Comparison of ENCODE assay signal across 13 cellular contexts in the genomic region with DNA sequence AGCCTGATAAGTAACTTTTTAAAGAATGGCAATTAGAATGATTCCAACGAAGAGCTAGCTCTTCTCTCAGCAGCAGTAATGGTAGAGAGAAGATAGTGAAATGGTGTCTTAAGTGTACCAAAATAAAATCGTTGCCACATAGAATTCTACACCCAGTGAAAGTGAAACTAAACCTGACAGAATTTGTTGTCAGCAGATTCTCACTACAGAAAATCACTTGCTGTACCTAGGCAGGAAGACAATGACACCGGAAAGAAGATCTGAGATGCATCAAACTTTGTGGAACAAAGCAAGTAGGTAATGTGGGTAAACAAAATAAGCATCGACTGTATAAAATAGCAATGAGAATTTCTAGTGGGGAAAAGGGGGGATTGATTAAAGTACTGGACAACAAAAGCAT. TPM values are rescaled to one million over a fixed set of nuclear protein-coding genes. Genes with fewer than 3 reads are reported as not detected.
DNase-seq lines count a peak whose midpoint lies in the region; ATAC-seq, FAIRE-seq and TF ChIP-seq lines count a peak whose summit lies in the region.
"Had no signal": no experiment of that assay in that cellular context is flagged by ENCODE, and none has a peak within 500 bp of the region (broad histone marks: within the 10 kb centered on the region; RNA-seq: fewer than 3 reads in every experiment).

No MANE protein-coding gene starts in this region.

- H3K36me3 ChIP-seq in PC-9 (ENCODE audit: low read depth): no peaks in the 10 kb centered on the region
- no peaks in the 10 kb centered on the region for H3K36me3 ChIP-seq in HepG2 (replicated peaks in 1 of 2; ENCODE audit: control insufficient read depth in 1 of 2, insufficient read depth in 2 of 2, low read length in 2 of 2)
- H3K36me3 ChIP-seq: SJCRH30, vagina had no signal

- H3K27ac Mint-ChIP-seq in CD4-positive, alpha-beta T cell: peak overlapping the region; percentile 86

- H3K27me3 ChIP-seq in CD4-positive, alpha-beta T cell (ENCODE audit: control insufficient read depth, insufficient read depth, low read length): no peaks in the 10 kb centered on the region
- H3K27me3 ChIP-seq in PC-9 (ENCODE audit: insufficient read depth, low read depth) (peaks cover 52% of the 10 kb centered on the region), HepG2 (ENCODE audit: control insufficient read depth in 1 of 2, insufficient read depth in 2 of 2, low read length in 2 of 2) (0 out of 5 replicates have a peak, but pooled peaks cover 0 to 4% of the 10 kb centered on the region in 2 experiments), dorsolateral prefrontal cortex (peaks cover 0 to 7% (median 0%) of the 10 kb centered on the region in 45 donors)
- H3K27me3 ChIP-seq: SJCRH30, vagina had no signal

- H3K27me3 Mint-ChIP-seq in CD4-positive, alpha-beta T cell: no peaks in the 10 kb centered on the region

- no peak for TF ChIP-seq CTCF in CD4-positive, alpha-beta T cell (IDR thresholded peaks at IDR 0.05)
- TF ChIP-seq CTCF in PC-9 (conservative IDR thresholded peaks at IDR 0.05) (no peak), HepG2 (CRISPR knock-in tag; IDR thresholded peaks at IDR 0.05) (no peak), dorsolateral prefrontal cortex (IDR thresholded peaks at IDR 0.05 in 54 of 56, conservative IDR thresholded peaks at IDR 0.05 in 2 of 56; ENCODE audit: low read depth in 1 of 56, partially characterized antibody in 56 of 56) (no peak)

- ATAC-seq in CD4-positive, alpha-beta T cell (ENCODE audit: poor library complexity): peak; percentile 95
- peak; percentile 70 for ATAC-seq in GM19043 (IDR thresholded peaks at IDR 0.05; ENCODE audit: low read depth, unreplicated experiment)
- ATAC-seq in HepG2: peak; percentile 40

- peaks cover 24% of the 10 kb centered on the region for H3K4me1 Mint-ChIP-seq in CD4-positive, alpha-beta T cell (ENCODE audit: low read depth)

- H3K9me2 ChIP-seq in PC-9 (ENCODE audit: insufficient read depth): no peaks in the 10 kb centered on the region

- CTCF ChIA-PET in CD4-positive, alpha-beta T cell (lab: Charles Lee): interaction anchor here (1.3 kb wide), 1 partner anchor 425 kb away, joined by 5 read pairs; no protein-coding TSS in a partner anchor
- CTCF ChIA-PET in PC-9 (lab: Charles Lee) (no interaction called here), HepG2 (lab: Yijun Ruan, JAX; ENCODE audit: low intra/inter-chr PET ratio, low total read pairs) (no interaction called here)

- no TSS peak for BruUV-seq in PC-9 (replicated peaks; lab: Mats Ljungman, UMichigan)
- no TSS peak for BruUV-seq in HepG2 (replicated peaks; lab: Mats Ljungman, UMichigan)

- H3K9ac ChIP-seq in HepG2 (ENCODE audit: insufficient read depth, low read depth, low read length): no peak overlapping the region

- H3K36me3 Mint-ChIP-seq in CD4-positive, alpha-beta T cell (ENCODE audit: low read depth): peaks cover 5% of the 10 kb centered on the region

- FAIRE-seq in HepG2 (lab: Jason Lieb, UNC): no peak

- DNase-seq in CD4-positive, alpha-beta T cell: no peak
- DNase-seq in PC-9: no peak
- no peak for DNase-seq in HepG2 (ENCODE audit: low spot score)
- no peak for DNase-seq in DMS 273 treated with DMSO at 0.1 percent for 48 hours (lab: John Stamatoyannopoulos, UW)
- no peak for DNase-seq in dorsolateral prefrontal cortex
- no peak for DNase-seq in kidney tubule cell (ENCODE audit: low spot score)
- DNase-seq in HuH-7 (ENCODE audit: low spot score): no peak
- DNase-seq: DMS79; effector CD8-positive, alpha-beta T cell; NCI-H1105 treated with DMSO at 0.1 percent for 48 hours; SJCRH30 had no signal

- no peak for TF ChIP-seq POLR2A in HepG2 (IDR thresholded peaks at IDR 0.05; ENCODE audit: insufficient read depth in 1 of 2, low read depth in 2 of 2, low read length in 2 of 2)

- H3K4me1 ChIP-seq in PC-9 (replicated peaks; ENCODE audit: insufficient read depth) (no peaks in the 10 kb centered on the region), HepG2 (ENCODE audit: insufficient read depth, low read length) (peaks cover 12% of the 10 kb centered on the region; the same call in 1 of the 2 replicates)
- H3K4me1 ChIP-seq: SJCRH30, vagina had no signal

- TF ChIP-seq RAD21 in HepG2 (CRISPR knock-in tag; IDR thresholded peaks at IDR 0.05): no peak

- peak overlapping the region; percentile 79 for H3K4me3 Mint-ChIP-seq in CD4-positive, alpha-beta T cell

- H3K9me3 ChIP-seq in CD4-positive, alpha-beta T cell (ENCODE audit: control insufficient read depth, low read length): no peaks in the 10 kb centered on the region
- H3K9me3 ChIP-seq in PC-9 (ENCODE audit: insufficient read depth, low read depth) (no peaks in the 10 kb centered on the region; the same call in 1 of the 2 replicates), HepG2 (ENCODE audit: low read length) (no peaks in the 10 kb centered on the region)
- H3K9me3 ChIP-seq: SJCRH30, vagina had no signal

- no peak for TF ChIP-seq EP300 in HepG2 (IDR thresholded peaks at IDR 0.05; ENCODE audit: low read depth in 2 of 2, low read length in 2 of 2)
- no peak for TF ChIP-seq EP300 in HepG2 (CRISPR knock-in tag; IDR thresholded peaks at IDR 0.05; ENCODE audit: borderline replicate concordance)

- no peaks in the 10 kb centered on the region for H3F3A ChIP-seq in PC-9 (ENCODE audit: insufficient read depth, low read depth)

- H4K20me1 ChIP-seq in PC-9 (ENCODE audit: insufficient read depth) (no peaks in the 10 kb centered on the region), HepG2 (ENCODE audit: insufficient read depth, low read length) (no peaks in the 10 kb centered on the region)

- WGBS in HepG2 (ENCODE audit: low lambda C conversion rate): 2% methylated on average over 4 of the region's 4 CpGs

- H2AFZ ChIP-seq in PC-9 (peak overlapping the region; percentile 9; the same call in 1 of the 2 replicates), HepG2 (ENCODE audit: low read length) (peak overlapping the region; percentile 66)

- intact Hi-C loops in CD4-positive, alpha-beta T cell (cut with DNase I, micrococcal nuclease): no loop called here
- intact Hi-C loops in PC-9 (cut with micrococcal nuclease; ENCODE audit: unreplicated experiment): no loop called here
- intact Hi-C loops in HepG2 (cut with micrococcal nuclease; ENCODE audit: unreplicated experiment): no loop called here
- intact Hi-C loops in dorsolateral prefrontal cortex (cut with DNase I): no loop called here

- H3K27ac ChIP-seq in CD4-positive, alpha-beta T cell (ENCODE audit: low read depth, low read length): peak overlapping the region; percentile 5
- H3K27ac ChIP-seq in PC-9: no peak overlapping the region
- no peak overlapping the region for H3K27ac ChIP-seq in HepG2 (ENCODE audit: extremely low read length, insufficient read depth, low read length)
- H3K27ac ChIP-seq in dorsolateral prefrontal cortex: no peak overlapping the region
- H3K27ac ChIP-seq: SJCRH30, vagina had no signal

- peaks cover 14% of the 10 kb centered on the region for H3K9me3 Mint-ChIP-seq in CD4-positive, alpha-beta T cell

- H3K4me3 ChIP-seq in PC-9: peak overlapping the region; percentile 20; the same call in 1 of the 2 replicates
- peak overlapping the region; percentile 42 to 46 (median 42) for H3K4me3 ChIP-seq in HepG2 (replicated peaks in 1 of 3; ENCODE audit: insufficient read depth in 1 of 3, low read depth in 2 of 3, low read length in 3 of 3)
- no peak overlapping the region for H3K4me3 ChIP-seq in dorsolateral prefrontal cortex
- H3K4me3 ChIP-seq: SJCRH30 had no signal

- H3K4me2 ChIP-seq in PC-9: peak overlapping the region; percentile 48
- H3K4me2 ChIP-seq in HepG2 (ENCODE audit: low read depth, low read length): peak overlapping the region; percentile 65

- H3K79me2 ChIP-seq in PC-9 (ENCODE audit: low read depth) (no peaks in the 10 kb centered on the region), HepG2 (ENCODE audit: insufficient read depth, low read length) (no peaks in the 10 kb centered on the region)

- in situ Hi-C loops in HepG2 (cut with HindIII; ENCODE audit: extremely low pct_ligation_motif_present, low pct_unique_long_range_greater_than_20kb): no loop called here

- POLR2A ChIA-PET in CD4-positive, alpha-beta T cell (lab: Charles Lee): interaction anchor here (0.7 to 1.8 kb wide), 3 partner anchors 9 to 246 kb away, joined by 3 to 8 read pairs (median 4); no protein-coding TSS in a partner anchor
- POLR2A ChIA-PET in PC-9 (lab: Charles Lee; ENCODE audit: unreplicated experiment): interaction anchor here (0.6 kb wide), 1 partner anchor 213 kb away, joined by 6 read pairs; no protein-coding TSS in a partner anchor
- POLR2A ChIA-PET in HepG2 (lab: Yijun Ruan, JAX): no interaction called here

TF ChIP-seq in HepG2, 621 proteins besides CTCF, POLR2A, EP300 and RAD21 (continues in another document):
- TF ChIP-seq MED1 (CRISPR knock-in tag; IDR thresholded peaks at IDR 0.05): no peak
- peak in 1 of 2 experiments; percentile 15; a peak in 1 of 4 replicates for TF ChIP-seq MAFK (conservative IDR thresholded peaks at IDR 0.05 in 1 of 2, IDR thresholded peaks at IDR 0.05 in 1 of 2; ENCODE audit: low read length in 2 of 2)
- TF ChIP-seq JUNB (CRISPR knock-in tag; IDR thresholded peaks at IDR 0.05; ENCODE audit: borderline replicate concordance): no peak

RNA-seq across cellular contexts. Expression of a gene that starts 20.7 kb away (rescaled TPM):
- under 1 TPM; 0.20 to 0.52 TPM for total RNA-seq in CD4-positive, alpha-beta T cell
- total RNA-seq in PC-9 (2021): not detected in 2 replicates
- not detected in 2 replicates for total RNA-seq in HepG2 (2016; rRNA removed; fragmentation: Illumina TruSeq; extraction: Trizol)
- total RNA-seq in HepG2 (2016; cell fraction: cytosol; rRNA removed; fragmentation: Illumina TruSeq; extraction: Trizol; ENCODE audit: low read depth): not detected in 2 replicates
- total RNA-seq in HepG2 (2016; cell fraction: insoluble cytoplasmic fraction; rRNA removed; fragmentation: Illumina TruSeq; extraction: Trizol): not detected in 2 replicates
- not detected in 2 replicates for total RNA-seq in HepG2 (2016; cell fraction: membrane; rRNA removed; fragmentation: Illumina TruSeq; extraction: Trizol)
- not detected in 2 replicates for total RNA-seq in HepG2 (2016; cell fraction: nucleus; rRNA removed; fragmentation: Illumina TruSeq; extraction: Trizol)
- not detected in 2 replicates for polyA plus RNA-seq in HepG2 (2011; rRNA removed)
- not detected in 2 replicates for polyA plus RNA-seq in HepG2 (2011; cell fraction: cytosol; rRNA removed)
- polyA plus RNA-seq in HepG2 (2011; cell fraction: nucleus; rRNA removed): not detected in 2 replicates
- polyA plus RNA-seq in HepG2 (2012): not detected in 2 replicates
- not detected in 2 replicates for polyA plus RNA-seq in HepG2 (2016; cell fraction: cytosol; fragmentation: Illumina TruSeq; extraction: Trizol; ENCODE audit: low read depth)
- polyA plus RNA-seq in HepG2 (2016; cell fraction: insoluble cytoplasmic fraction; fragmentation: Illumina TruSeq; extraction: Trizol; ENCODE audit: low read depth): not detected in 2 replicates
- not detected in 2 replicates for polyA plus RNA-seq in HepG2 (2016; cell fraction: membrane; fragmentation: Illumina TruSeq; extraction: Trizol; ENCODE audit: low read depth)
- polyA plus RNA-seq in HepG2 (2016; cell fraction: nucleus; fragmentation: Illumina TruSeq; extraction: Trizol; ENCODE audit: insufficient read depth, low read depth): not detected in 2 replicates
- 0.14 TPM in 1 of 2 replicates, not detected in the other for polyA minus RNA-seq in HepG2 (2011; rRNA and poly(A)+ RNA removed; ENCODE audit: low replicate concordance)
- polyA minus RNA-seq in HepG2 (2011; cell fraction: cytosol; rRNA and poly(A)+ RNA removed): not detected in 2 replicates
- polyA minus RNA-seq in HepG2 (2011; cell fraction: nucleus; rRNA and poly(A)+ RNA removed): not detected in 2 replicates
- 10 to 100 TPM in 11 of 120 experiments, 1 to 10 TPM in 109; 2.0 to 17.9 (median 5.2) TPM for total RNA-seq in dorsolateral prefrontal cortex

Comparison
In these comparisons a context has a peak if more than half of its experiments do, and no peak if none do; other contexts are left out.
1. ATAC-seq: peak in every context shown above with its lines; median percentile 95 in CD4-positive, alpha-beta T cell; 70 in GM19043; 40 in HepG2.
2. H3K4me3 ChIP-seq: peak in PC-9 (single experiment) and HepG2 (3 of 3); none in dorsolateral prefrontal cortex (0 of 59).